Comparison of ENCODE assay signal across 23 cellular contexts in genomic region chr2:168062054-168062453, GRCh38.
"Had no signal": no experiment of that assay in that cellular context is flagged by ENCODE, and none has a peak within 500 bp of the region (broad histone marks: within the 10 kb centered on the region; RNA-seq: fewer than 3 reads in every experiment).

No MANE protein-coding gene starts in this region.

- ATAC-seq: naive thymus-derived CD8-positive, alpha-beta T cell; psoas muscle; stimulated activated memory B cell treated with anti-CD40 and anti-IgM and Interleukin-4, amounts not matched to agents 10 μg/mL and 1 μg/mL and 100 μg/mL, for 72 hours; stimulated activated naive CD8-positive, alpha-beta T cell treated with anti-CD3 and anti-CD28 coated beads, Interleukin-15, amount 100 ng/mL, for 72 hours had no signal

- H3K9ac ChIP-seq: neural progenitor cell, parathyroid adenoma had no signal

- H3K27me3 ChIP-seq: neural progenitor cell, neutrophil, right atrium auricular region, right lobe of liver, tibial nerve, uterus had no signal

- H3K27ac ChIP-seq: left ventricle myocardium inferior, neural progenitor cell, neutrophil, parathyroid adenoma, psoas muscle, right atrium auricular region, right lobe of liver, tibial nerve, uterus had no signal

- H3K9me3 ChIP-seq: left ventricle myocardium inferior, neutrophil, psoas muscle, right atrium auricular region, right lobe of liver, tibial nerve, uterus had no signal

- DNase-seq: hippocampal formation; left ventricle myocardium inferior; naive thymus-derived CD8-positive, alpha-beta T cell; nephron progenitor cell; occipital lobe; psoas muscle; right lobe of liver; stimulated activated CD4-positive, alpha-beta T cell treated with anti-CD3 and anti-CD28 coated beads, Interleukin-1b, Interleukin-23, amount 100 ng/mL, for 48 hours; stimulated activated CD4-positive, alpha-beta T cell treated with anti-CD3 and anti-CD28 coated beads, Interleukin-2, amount 100 ng/mL, for 48 hours; stimulated activated CD4-positive, alpha-beta T cell treated with anti-CD3 and anti-CD28 coated beads, Interleukin-4, amount 100 ng/mL, for 4 hours; stimulated activated CD8-positive, alpha-beta memory T cell treated with anti-CD3 and anti-CD28 coated beads, Interleukin-4, amount 100 ng/mL, for 48 hours; stimulated activated naive CD4-positive, alpha-beta T cell treated with Interleukin-2 at 50 U/mL for 16 hours; stimulated activated naive CD8-positive, alpha-beta T cell treated with anti-CD3 and anti-CD28 coated beads, Interleukin-15, amount 100 ng/mL, for 72 hours; substantia nigra; uterus had no signal

- H3K4me3 ChIP-seq: left ventricle myocardium inferior, lung, neural progenitor cell, psoas muscle, right atrium auricular region, right lobe of liver, smooth muscle cell, tibial nerve, uterus had no signal

- H3K4me2 ChIP-seq: neural progenitor cell had no signal

- H3K36me3 ChIP-seq: neural progenitor cell, neutrophil, right atrium auricular region, right lobe of liver, uterus had no signal

- H2AFZ ChIP-seq: neural progenitor cell, parathyroid adenoma had no signal

- H3K4me1 ChIP-seq: left ventricle myocardium inferior, neural progenitor cell, parathyroid adenoma, psoas muscle, right atrium auricular region, right lobe of liver, tibial nerve, uterus had no signal
